In the genomic region with DNA sequence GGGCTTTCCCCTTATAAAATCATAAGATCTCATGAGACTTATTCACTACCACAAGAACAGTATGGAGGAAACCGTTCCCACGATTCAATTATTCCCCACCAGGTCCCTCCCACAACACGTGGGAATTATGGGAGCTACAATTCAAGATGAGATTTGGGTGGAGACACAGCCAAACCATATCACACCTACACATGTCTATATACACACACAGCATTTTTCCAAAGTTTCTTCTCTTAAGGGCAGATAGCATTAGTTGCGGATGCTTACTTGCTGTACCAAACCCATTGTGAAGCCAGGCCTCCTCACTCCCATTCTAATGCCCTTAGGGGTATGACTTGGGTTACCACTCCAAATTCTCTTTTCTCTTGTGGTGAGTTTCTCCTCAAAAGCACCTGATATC, we compare ENCODE assay signal across 1 cellular context.
TF ChIP-seq lines count a peak whose summit lies in the region.

No MANE protein-coding gene starts in this region.

TF ChIP-seq in WTC11, 78 proteins besides CTCF, POLR2A, EP300 and RAD21 (continued from another document):
- TF ChIP-seq HMGXB4 (CRISPR knock-in tag; IDR thresholded peaks at IDR 0.05) (no peak), CBFB (CRISPR knock-in tag; IDR thresholded peaks at IDR 0.05; ENCODE audit: low read depth) (no peak)
- TF ChIP-seq, protein P1, sequence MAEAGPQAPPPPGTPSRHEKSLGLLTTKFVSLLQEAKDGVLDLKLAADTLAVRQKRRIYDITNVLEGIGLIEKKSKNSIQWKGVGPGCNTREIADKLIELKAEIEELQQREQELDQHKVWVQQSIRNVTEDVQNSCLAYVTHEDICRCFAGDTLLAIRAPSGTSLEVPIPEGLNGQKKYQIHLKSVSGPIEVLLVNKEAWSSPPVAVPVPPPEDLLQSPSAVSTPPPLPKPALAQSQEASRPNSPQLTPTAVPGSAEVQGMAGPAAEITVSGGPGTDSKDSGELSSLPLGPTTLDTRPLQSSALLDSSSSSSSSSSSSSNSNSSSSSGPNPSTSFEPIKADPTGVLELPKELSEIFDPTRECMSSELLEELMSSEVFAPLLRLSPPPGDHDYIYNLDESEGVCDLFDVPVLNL (CRISPR knock-in tag; IDR thresholded peaks at IDR 0.05; ENCODE audit: borderline replicate concordance, low read depth) = no peak
- TF ChIP-seq, protein P2, sequence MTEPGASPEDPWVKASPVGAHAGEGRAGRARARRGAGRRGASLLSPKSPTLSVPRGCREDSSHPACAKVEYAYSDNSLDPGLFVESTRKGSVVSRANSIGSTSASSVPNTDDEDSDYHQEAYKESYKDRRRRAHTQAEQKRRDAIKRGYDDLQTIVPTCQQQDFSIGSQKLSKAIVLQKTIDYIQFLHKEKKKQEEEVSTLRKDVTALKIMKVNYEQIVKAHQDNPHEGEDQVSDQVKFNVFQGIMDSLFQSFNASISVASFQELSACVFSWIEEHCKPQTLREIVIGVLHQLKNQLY (CRISPR knock-in tag; IDR thresholded peaks at IDR 0.05) = no peak
- TF ChIP-seq, protein P3, sequence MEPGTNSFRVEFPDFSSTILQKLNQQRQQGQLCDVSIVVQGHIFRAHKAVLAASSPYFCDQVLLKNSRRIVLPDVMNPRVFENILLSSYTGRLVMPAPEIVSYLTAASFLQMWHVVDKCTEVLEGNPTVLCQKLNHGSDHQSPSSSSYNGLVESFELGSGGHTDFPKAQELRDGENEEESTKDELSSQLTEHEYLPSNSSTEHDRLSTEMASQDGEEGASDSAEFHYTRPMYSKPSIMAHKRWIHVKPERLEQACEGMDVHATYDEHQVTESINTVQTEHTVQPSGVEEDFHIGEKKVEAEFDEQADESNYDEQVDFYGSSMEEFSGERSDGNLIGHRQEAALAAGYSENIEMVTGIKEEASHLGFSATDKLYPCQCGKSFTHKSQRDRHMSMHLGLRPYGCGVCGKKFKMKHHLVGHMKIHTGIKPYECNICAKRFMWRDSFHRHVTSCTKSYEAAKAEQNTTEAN (CRISPR knock-in tag; IDR thresholded peaks at IDR 0.05) = no peak
